26 cellular contexts compared by ENCODE assay signal in the genomic region with DNA sequence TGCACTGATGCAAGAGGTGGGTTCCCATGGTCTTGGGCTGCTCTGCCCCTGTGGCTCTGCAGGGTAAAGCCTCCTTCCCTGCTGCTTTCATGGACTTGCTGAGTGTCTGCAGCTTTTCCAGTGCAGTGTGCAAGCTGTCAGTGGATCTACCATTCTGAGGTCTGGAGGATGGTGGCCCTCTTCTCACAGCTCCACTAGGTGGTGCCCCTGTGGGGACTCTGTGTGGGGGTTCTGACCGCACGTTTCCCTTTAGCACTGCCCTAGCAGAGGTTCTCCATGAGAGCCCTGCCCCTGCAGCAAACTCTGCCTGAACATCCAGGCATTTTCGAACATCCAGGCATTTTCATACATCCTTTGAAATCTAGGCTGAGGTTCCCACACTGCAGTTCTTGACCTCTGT.
"Had no signal": no experiment of that assay in that cellular context is flagged by ENCODE, and none has a peak within 500 bp of the region (broad histone marks: within the 10 kb centered on the region; RNA-seq: fewer than 3 reads in every experiment).

No MANE protein-coding gene starts in this region.

- ATAC-seq: activated CD4-positive, alpha-beta T cell treated with anti-CD3 and anti-CD28 coated beads for 36 hours; effector memory CD8-positive, alpha-beta T cell; gastrocnemius medialis; left colon; sciatic nerve; stimulated activated naive B cell treated with anti-CD40 and anti-IgM and Interleukin-4, amounts not matched to agents 10 μg/mL and 1 μg/mL and 100 μg/mL, for 72 hours had no signal

- H3K36me3 ChIP-seq: esophagus muscularis mucosa, gastrocnemius medialis, upper lobe of left lung had no signal

- H3K4me1 ChIP-seq: esophagus muscularis mucosa, gastrocnemius medialis, testis, upper lobe of left lung had no signal

- H3K27me3 ChIP-seq: dorsolateral prefrontal cortex, esophagus muscularis mucosa, gastrocnemius medialis, testis, upper lobe of left lung had no signal

- DNase-seq: activated B cell treated with CpG ODN at 0.5 μM for 24 hours; activated CD4-positive, alpha-beta T cell treated with anti-CD3 and anti-CD28 coated beads for 36 hours; activated CD4-positive, alpha-beta T cell treated with anti-CD3 and anti-CD28 coated beads, Interleukin-2, amount 50 U/mL, for 4 hours; activated CD8-positive, alpha-beta memory T cell treated with anti-CD3 and anti-CD28 coated beads for 24 hours; activated naive CD4-positive, alpha-beta T cell treated with Interleukin-2 at 50 U/mL for 16 hours; activated naive CD8-positive, alpha-beta T cell treated with anti-CD3 and anti-CD28 coated beads for 36 hours; activated T-cell treated with anti-CD3 and anti-CD28 coated beads, Interleukin-2, amount 50 U/mL, for 48 hours; central memory CD4-positive, alpha-beta T cell; dorsolateral prefrontal cortex; effector memory CD8-positive, alpha-beta T cell; gastrocnemius medialis; head of caudate nucleus; left colon; occipital lobe; small intestine; stimulated activated CD4-positive, alpha-beta T cell treated with anti-CD3 and anti-CD28 coated beads, Interleukin-2, amount 100 ng/mL, for 48 hours; stimulated activated CD8-positive, alpha-beta memory T cell treated with anti-CD3 and anti-CD28 coated beads, Interleukin-4, amount 100 ng/mL, for 48 hours; stimulated activated naive B cell treated with anti-CD40 and anti-IgM and Interleukin-4, amounts not matched to agents 10 μg/mL and 1 μg/mL and 100 μg/mL, for 72 hours; T-helper 1 cell; testis; upper lobe of left lung had no signal

- H3K4me3 ChIP-seq: dorsolateral prefrontal cortex, esophagus muscularis mucosa, gastrocnemius medialis, testis, upper lobe of left lung had no signal

- FAIRE-seq: astrocyte, colon, keratinocyte, small intestine had no signal

- H3K27ac ChIP-seq: dorsolateral prefrontal cortex, esophagus muscularis mucosa, gastrocnemius medialis, testis, upper lobe of left lung had no signal

- H3K9me3 ChIP-seq: esophagus muscularis mucosa, gastrocnemius medialis, testis, upper lobe of left lung had no signal
